27 cellular contexts compared by ENCODE assay signal in the genomic region with DNA sequence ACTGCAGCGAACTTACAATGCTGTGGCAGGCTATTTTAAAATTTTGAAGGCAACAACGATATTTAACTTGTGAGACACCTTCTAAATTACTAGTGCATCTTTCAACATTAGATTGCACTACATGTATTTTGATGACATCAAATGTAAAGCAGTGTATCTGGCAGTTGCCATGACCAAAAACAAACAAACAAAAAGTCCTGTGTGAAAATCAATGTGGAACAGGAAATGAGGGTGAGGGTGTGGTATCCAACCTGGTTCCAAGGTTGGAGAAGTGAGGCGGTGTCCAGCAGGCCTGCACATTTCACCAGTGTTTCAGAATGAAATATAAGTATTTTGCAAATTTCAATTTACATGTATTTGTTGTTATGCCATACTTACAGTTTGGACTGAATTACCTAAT.
A peak's percentile ranks its signal among the peaks of the same experiment; 100 is the strongest.
DNase-seq lines count a peak whose midpoint lies in the region; ATAC-seq and TF ChIP-seq lines count a peak whose summit lies in the region.
"Had no signal": no experiment of that assay in that cellular context is flagged by ENCODE, and none has a peak within 500 bp of the region (broad histone marks: within the 10 kb centered on the region; RNA-seq: fewer than 3 reads in every experiment).

No MANE protein-coding gene starts in this region.

- H3K9me3 ChIP-seq in lower lobe of right lung: no peaks in the 10 kb centered on the region
- H3K9me3 ChIP-seq: adrenal gland, prostate gland, tibial nerve had no signal

- H3K4me3 ChIP-seq in lower lobe of right lung: no peak overlapping the region
- H3K4me3 ChIP-seq: adrenal gland, esophagus squamous epithelium, K562, prostate gland, tibial nerve had no signal

- no peaks in the 10 kb centered on the region for H3K27me3 ChIP-seq in lower lobe of right lung (ENCODE audit: low read depth)
- H3K27me3 ChIP-seq: adrenal gland, esophagus squamous epithelium, tibial nerve had no signal

- CTCF ChIA-PET in HEK293T (lab: Yijun Ruan, JAX): interaction anchor here (2.0 kb wide), 1 partner anchor 10 kb away, joined by 7 read pairs; no protein-coding TSS in a partner anchor

- no peak for ATAC-seq in lower lobe of right lung
- ATAC-seq: activated CD8-positive, alpha-beta T cell treated with anti-CD3 and anti-CD28 coated beads, Interleukin-2, amount 10 ng/mL, durations not matched to agents 7 days and 5 days; foreskin keratinocyte; K562; natural killer cell; sciatic nerve had no signal

- H3K4me1 ChIP-seq in lower lobe of right lung: no peaks in the 10 kb centered on the region
- H3K4me1 ChIP-seq: adrenal gland, esophagus squamous epithelium, foreskin keratinocyte, prostate gland had no signal

- intact Hi-C loops in lower lobe of right lung (cut with DNase I): no loop called here

- H3K27ac ChIP-seq in lower lobe of right lung: no peak overlapping the region
- H3K27ac ChIP-seq: adrenal gland, esophagus squamous epithelium, foreskin keratinocyte, prostate gland, tibial nerve had no signal

- POLR2A ChIA-PET in HEK293T (lab: Yijun Ruan, JAX): no interaction called here

- TF ChIP-seq CTCF in lower lobe of right lung (IDR thresholded peaks at IDR 0.05) (no peak), GM10266 (IDR thresholded peaks at IDR 0.05; ENCODE audit: control insufficient read depth, insufficient read depth, low read depth, missing control alignments) (no peak)

- no peaks in the 10 kb centered on the region for H3K36me3 ChIP-seq in lower lobe of right lung
- H3K36me3 ChIP-seq: adrenal gland, esophagus squamous epithelium, prostate gland, tibial nerve had no signal

- DNase-seq in NCI-H748 (lab: John Stamatoyannopoulos, UW; ENCODE audit: unreplicated experiment) (peak; percentile 85), NCI-H748 treated with DMSO at 0.1 percent for 48 hours (lab: John Stamatoyannopoulos, UW) (no peak), HT1080 (ENCODE audit: low read depth) (peak; percentile 7), SW480 (ENCODE audit: low spot score) (peak; percentile 70), mucosa of gallbladder (ENCODE audit: low spot score) (peak; percentile 37), lower lobe of right lung (no peak), HEK293T (ENCODE audit: extremely low spot score) (no peak), GM10266 (ENCODE audit: extremely low spot score) (no peak)
- DNase-seq: activated CD8-positive, alpha-beta T cell treated with anti-CD3 and anti-CD28 coated beads, Interleukin-2, amount 10 ng/mL, durations not matched to agents 7 days and 5 days; activated naive CD4-positive, alpha-beta T cell treated with anti-CD3 and anti-CD28 coated beads for 36 hours; adrenal gland; CD8-positive, alpha-beta memory T cell; cerebellar nuclear complex; dermis blood vessel endothelial cell; endodermal cell; esophagus squamous epithelium; GDM1; GOT3; natural killer cell; occipital lobe; SHP77; stimulated activated CD4-positive, alpha-beta T cell treated with anti-CD3 and anti-CD28 coated beads, Interleukin-4, amount 100 ng/mL, for 1 hour had no signal

TF ChIP-seq in HEK293T, 16 proteins besides CTCF, POLR2A, EP300 and RAD21:
- TF ChIP-seq SUZ12 (IDR thresholded peaks at IDR 0.05) (no peak), FOXM1 (IDR thresholded peaks at IDR 0.05; ENCODE audit: borderline replicate concordance) (no peak), NFRKB (IDR thresholded peaks at IDR 0.05) (no peak), L3MBTL2 (conservative IDR thresholded peaks at IDR 0.05) (no peak), ARNT (IDR thresholded peaks at IDR 0.05) (no peak), SP1 (IDR thresholded peaks at IDR 0.05) (no peak), ELF4 (IDR thresholded peaks at IDR 0.05) (no peak), TARDBP (IDR thresholded peaks at IDR 0.05) (no peak), ZNF384 (IDR thresholded peaks at IDR 0.05) (no peak), FOXK2 (IDR thresholded peaks at IDR 0.05) (no peak), FOXA1 (IDR thresholded peaks at IDR 0.05) (no peak), CTBP1 (IDR thresholded peaks at IDR 0.05; ENCODE audit: borderline replicate concordance) (no peak), BHLHE40 (IDR thresholded peaks at IDR 0.05; ENCODE audit: borderline replicate concordance) (no peak), LEF1 (IDR thresholded peaks at IDR 0.05; ENCODE audit: borderline replicate concordance) (no peak), HDGF (IDR thresholded peaks at IDR 0.05; ENCODE audit: borderline replicate concordance) (no peak)
- TF ChIP-seq, protein P1, sequence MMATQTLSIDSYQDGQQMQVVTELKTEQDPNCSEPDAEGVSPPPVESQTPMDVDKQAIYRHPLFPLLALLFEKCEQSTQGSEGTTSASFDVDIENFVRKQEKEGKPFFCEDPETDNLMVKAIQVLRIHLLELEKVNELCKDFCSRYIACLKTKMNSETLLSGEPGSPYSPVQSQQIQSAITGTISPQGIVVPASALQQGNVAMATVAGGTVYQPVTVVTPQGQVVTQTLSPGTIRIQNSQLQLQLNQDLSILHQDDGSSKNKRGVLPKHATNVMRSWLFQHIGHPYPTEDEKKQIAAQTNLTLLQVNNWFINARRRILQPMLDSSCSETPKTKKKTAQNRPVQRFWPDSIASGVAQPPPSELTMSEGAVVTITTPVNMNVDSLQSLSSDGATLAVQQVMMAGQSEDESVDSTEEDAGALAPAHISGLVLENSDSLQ (IDR thresholded peaks at IDR 0.05): no peak

Comparison
In these comparisons a context has a peak if more than half of its experiments do, and no peak if none do; other contexts are left out.
1. DNase-seq: peak in NCI-H748 (single experiment), HT1080 (single experiment), SW480 (single experiment) and mucosa of gallbladder (single experiment); none in NCI-H748 treated with DMSO at 0.1 percent for 48 hours (single experiment), lower lobe of right lung (single experiment), HEK293T (single experiment) and GM10266 (single experiment).